In the genomic region with DNA sequence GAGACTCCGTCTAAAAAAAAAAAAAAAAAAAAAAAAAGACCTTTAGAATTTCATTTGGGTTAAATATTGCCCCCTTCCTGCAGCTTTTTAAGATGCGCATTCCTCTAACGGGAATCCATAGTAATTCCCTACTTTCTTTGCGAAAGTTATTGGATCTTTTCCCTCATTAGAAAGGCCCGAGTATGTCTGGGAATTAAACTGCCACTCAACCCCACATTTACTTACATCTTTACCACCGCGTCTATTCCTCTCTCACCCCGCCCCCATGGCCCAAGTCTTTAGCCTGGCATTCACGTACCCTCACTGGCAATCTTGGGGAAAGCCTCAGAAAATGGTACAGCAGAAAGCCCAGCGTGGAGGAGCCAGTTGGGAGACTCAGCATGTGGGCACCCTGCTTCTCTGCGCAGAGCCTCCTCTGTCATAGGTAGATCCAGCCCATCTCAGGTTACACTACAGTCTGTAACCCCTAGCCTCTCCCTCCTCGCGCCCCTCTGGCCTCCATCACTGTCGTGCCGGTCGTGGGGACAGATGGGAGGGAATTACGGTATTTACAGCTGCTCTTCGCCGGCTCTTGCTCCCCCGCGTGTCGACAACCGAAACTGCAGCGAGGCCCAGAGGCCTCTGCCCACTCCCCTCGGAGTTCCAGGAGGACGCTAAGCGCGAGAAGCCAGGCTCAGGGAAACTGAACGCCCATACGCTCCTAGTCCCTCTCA, we compare ENCODE assay signal across 8 cellular contexts.
A peak's percentile ranks its signal among the peaks of the same experiment; 100 is the strongest.
DNase-seq lines count a peak whose midpoint lies in the region; FAIRE-seq and TF ChIP-seq lines count a peak whose summit lies in the region.

No MANE protein-coding gene starts in this region.

- peaks cover 46% of the 10 kb centered on the region for H3K9me3 Mint-ChIP-seq in nephron progenitor cell

- peaks cover 17% of the 10 kb centered on the region for H3K36me3 Mint-ChIP-seq in nephron progenitor cell (ENCODE audit: low read depth)

- peak overlapping the region; percentile 74 for H3K4me3 Mint-ChIP-seq in nephron progenitor cell

- DNase-seq in AG20443 (ENCODE audit: low spot score): peak; percentile 91
- DNase-seq in GOT3 (lab: John Stamatoyannopoulos, UW): peak; percentile 37
- DNase-seq in RCC 7860 (ENCODE audit: low spot score): peak; percentile 16
- DNase-seq in activated gamma-delta T cell treated with Interleukin-2 at 50 U/mL for 16 hours: peak; percentile 75
- peak; percentile 59 for DNase-seq in foreskin melanocyte
- peak; percentile 81 for DNase-seq in nephron progenitor cell
- peak; percentile 33 for DNase-seq in stromal cell of bone marrow (ENCODE audit: low read depth)
- no peak for DNase-seq in NCI-H345 treated with DMSO at 0.1 percent for 48 hours (lab: John Stamatoyannopoulos, UW; ENCODE audit: unreplicated experiment)

- no peak for FAIRE-seq in RCC 7860 (lab: Jason Lieb, UNC)

- peaks cover 24% of the 10 kb centered on the region for H3K27me3 Mint-ChIP-seq in nephron progenitor cell (ENCODE audit: low read depth, poor library complexity)

- H3K27ac Mint-ChIP-seq in nephron progenitor cell: peak overlapping the region; percentile 95

- peak; percentile 61 for TF ChIP-seq CTCF in nephron progenitor cell (IDR thresholded peaks at IDR 0.05)

- peaks cover 14% of the 10 kb centered on the region for H3K4me1 Mint-ChIP-seq in nephron progenitor cell
